Comparison of ENCODE assay signal across 9 cellular contexts in the genomic region with DNA sequence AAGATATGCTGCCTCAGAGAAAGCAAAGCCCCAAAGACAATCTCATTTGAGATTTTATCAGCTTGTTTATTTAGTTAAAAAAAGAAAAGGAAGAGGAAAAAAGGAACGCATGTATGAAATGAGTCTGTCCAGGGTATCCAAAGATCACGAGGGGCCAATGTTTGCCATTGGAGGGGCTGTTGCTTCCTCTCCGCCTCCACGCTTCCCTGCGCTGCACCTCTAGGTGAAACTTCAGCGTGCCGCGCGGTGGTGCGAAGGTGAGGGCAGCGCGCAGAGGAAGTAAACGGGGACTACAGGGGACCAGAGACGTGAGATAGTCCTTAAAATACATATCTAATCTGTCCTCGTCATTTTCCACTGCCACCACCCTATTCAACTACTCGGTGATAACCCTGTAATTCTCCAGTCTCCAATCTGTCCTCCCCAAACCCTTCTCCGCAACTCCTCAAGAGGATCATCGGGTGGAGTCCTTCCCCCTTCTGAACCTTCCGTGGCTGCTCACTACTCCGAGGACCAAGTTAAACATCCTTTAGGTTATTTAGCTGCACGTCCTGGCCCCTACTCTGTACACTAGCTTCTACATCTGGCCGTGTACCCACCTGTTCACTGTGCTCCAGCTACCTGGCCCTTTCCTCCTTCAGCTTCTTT. TPM values are rescaled to one million over a fixed set of nuclear protein-coding genes. Genes with fewer than 3 reads are reported as not detected.
DNase-seq lines count a peak whose midpoint lies in the region; ATAC-seq and TF ChIP-seq lines count a peak whose summit lies in the region.
"Had no signal": no experiment of that assay in that cellular context is flagged by ENCODE, and none has a peak within 500 bp of the region (broad histone marks: within the 10 kb centered on the region; RNA-seq: fewer than 3 reads in every experiment).

No MANE protein-coding gene starts in this region.

- H3K9me3 ChIP-seq in CD4-positive, CD25-positive, alpha-beta regulatory T cell (ENCODE audit: control insufficient read depth in 2 of 2, low read length in 2 of 2): no peaks in the 10 kb centered on the region
- H3K9me3 ChIP-seq in OCI-LY1 (ENCODE audit: low read length) (no peaks in the 10 kb centered on the region), ovary (no peaks in the 10 kb centered on the region)

- H3K79me2 ChIP-seq in OCI-LY1 (ENCODE audit: insufficient read depth, low read length): no peaks in the 10 kb centered on the region

- WGBS in ovary, 3 donors: 39 to 43% (median 42%) methylated on average over 22 of the region's 22 CpGs

- H3K4me3 Mint-ChIP-seq in CD4-positive, CD25-positive, alpha-beta regulatory T cell: peak overlapping the region in 3 of 4 donors; percentile 34 to 84 (median 73)
- no peak overlapping the region for H3K4me3 Mint-ChIP-seq in dendritic cell treated with granulocyte-macrophage colony-stimulating factor and Interleukin-4, amounts not matched to agents 40 ng/mL and 50 ng/mL, for 4 days
- H3K4me3 Mint-ChIP-seq in osteocyte (ENCODE audit: unreplicated experiment): peak overlapping the region; percentile 81

- peaks cover 24% of the 10 kb centered on the region for H3K4me1 ChIP-seq in CD4-positive, CD25-positive, alpha-beta regulatory T cell (ENCODE audit: control insufficient read depth, insufficient read depth, low read length, poor library complexity, severe bottlenecking)
- peaks cover 27% of the 10 kb centered on the region for H3K4me1 ChIP-seq in OCI-LY1 (ENCODE audit: insufficient read depth, low read length, severe bottlenecking)
- H3K4me1 ChIP-seq in ovary (ENCODE audit: insufficient read depth): no peaks in the 10 kb centered on the region

- H3K9ac ChIP-seq in OCI-LY1 (ENCODE audit: low read length): no peak overlapping the region; the same call in 1 of the 2 replicates

- H3K9me2 ChIP-seq in OCI-LY1 (ENCODE audit: low read depth, low read length): no peaks in the 10 kb centered on the region

- no peaks in the 10 kb centered on the region for H3K36me3 ChIP-seq in CD4-positive, CD25-positive, alpha-beta regulatory T cell (ENCODE audit: control insufficient read depth, insufficient read depth, low read length)
- H3K36me3 ChIP-seq in OCI-LY1 (ENCODE audit: insufficient read depth, low read length): 0 out of 2 replicates have a peak, but pooled peaks cover under 1% of the 10 kb centered on the region
- no peaks in the 10 kb centered on the region for H3K36me3 ChIP-seq in ovary

- H3K4me1 Mint-ChIP-seq in CD4-positive, CD25-positive, alpha-beta regulatory T cell: peaks cover 0 to 20% (median 10%) of the 10 kb centered on the region in 4 donors
- peaks cover 13% of the 10 kb centered on the region for H3K4me1 Mint-ChIP-seq in dendritic cell treated with granulocyte-macrophage colony-stimulating factor and Interleukin-4, amounts not matched to agents 40 ng/mL and 50 ng/mL, for 4 days (ENCODE audit: low read depth)
- H3K4me1 Mint-ChIP-seq in osteocyte (ENCODE audit: unreplicated experiment): peaks cover 30% of the 10 kb centered on the region

- H3K4me2 ChIP-seq in OCI-LY1 (ENCODE audit: low read length): peak overlapping the region; percentile 74; the same call in 1 of the 2 replicates

- H3K9me3 Mint-ChIP-seq in CD4-positive, CD25-positive, alpha-beta regulatory T cell: peaks cover 0 to 1% (median 0%) of the 10 kb centered on the region in 7 donors
- H3K9me3 Mint-ChIP-seq in dendritic cell treated with granulocyte-macrophage colony-stimulating factor and Interleukin-4, amounts not matched to agents 40 ng/mL and 50 ng/mL, for 4 days: no peaks in the 10 kb centered on the region
- H3K9me3 Mint-ChIP-seq in osteocyte (ENCODE audit: unreplicated experiment): no peaks in the 10 kb centered on the region

- H3F3A ChIP-seq in OCI-LY1 (ENCODE audit: insufficient read depth, low read length): no peaks in the 10 kb centered on the region

- H3K4me3 ChIP-seq in CD4-positive, CD25-positive, alpha-beta regulatory T cell (ENCODE audit: low read depth, low read length): peak overlapping the region; percentile 51
- H3K4me3 ChIP-seq in OCI-LY1 (ENCODE audit: low read depth, low read length, poor library complexity, severe bottlenecking) (no peak overlapping the region), ovary (no peak overlapping the region)

- peak in 2 of 3 donors; percentile 11 to 29 for DNase-seq in CD4-positive, CD25-positive, alpha-beta regulatory T cell
- DNase-seq in osteocyte (ENCODE audit: extremely low spot score, unreplicated experiment) (no peak), ovary (no peak), hepatic stellate cell (ENCODE audit: low spot score) (no peak), iPS-NIHi7 (ENCODE audit: extremely low spot score) (no peak)

- TF ChIP-seq POLR2A in ovary (IDR thresholded peaks at IDR 0.05): no peak

- peak overlapping the region in 1 of 3 donors; percentile 10 for H3K27ac Mint-ChIP-seq in CD4-positive, CD25-positive, alpha-beta regulatory T cell
- H3K27ac Mint-ChIP-seq in dendritic cell treated with granulocyte-macrophage colony-stimulating factor and Interleukin-4, amounts not matched to agents 40 ng/mL and 50 ng/mL, for 4 days: peak overlapping the region; percentile 43
- H3K27ac Mint-ChIP-seq in osteocyte (ENCODE audit: unreplicated experiment): peak overlapping the region; percentile 68

- no peaks in the 10 kb centered on the region for H4K20me1 ChIP-seq in OCI-LY1 (ENCODE audit: insufficient read depth, low read length)

- peaks cover 77% of the 10 kb centered on the region for H3K27me3 Mint-ChIP-seq in CD4-positive, CD25-positive, alpha-beta regulatory T cell
- H3K27me3 Mint-ChIP-seq in dendritic cell treated with granulocyte-macrophage colony-stimulating factor and Interleukin-4, amounts not matched to agents 40 ng/mL and 50 ng/mL, for 4 days: peaks cover 44% of the 10 kb centered on the region
- peaks cover 3% of the 10 kb centered on the region for H3K27me3 Mint-ChIP-seq in osteocyte (ENCODE audit: unreplicated experiment)

- H3K27ac ChIP-seq in CD4-positive, CD25-positive, alpha-beta regulatory T cell (ENCODE audit: insufficient read depth, low read length, poor library complexity, severe bottlenecking): no peak overlapping the region
- H3K27ac ChIP-seq in OCI-LY1 (ENCODE audit: low read depth, low read length, poor library complexity, severe bottlenecking): no peak overlapping the region
- no peak overlapping the region for H3K27ac ChIP-seq in ovary

- ATAC-seq in CD4-positive, CD25-positive, alpha-beta regulatory T cell (ENCODE audit: low read depth in 2 of 2): peak; percentile 13 to 35
- no peak for ATAC-seq in HG03571 (IDR thresholded peaks at IDR 0.05; ENCODE audit: unreplicated experiment)

- peaks cover 43% of the 10 kb centered on the region for H3K27me3 ChIP-seq in CD4-positive, CD25-positive, alpha-beta regulatory T cell (ENCODE audit: control insufficient read depth, insufficient read depth, low read length)
- no peaks in the 10 kb centered on the region for H3K27me3 ChIP-seq in OCI-LY1 (ENCODE audit: insufficient read depth, low read length)
- no peaks in the 10 kb centered on the region for H3K27me3 ChIP-seq in ovary

- intact Hi-C loops in dendritic cell treated with granulocyte-macrophage colony-stimulating factor and Interleukin-4, amounts not matched to agents 40 ng/mL and 50 ng/mL, for 4 days (cut with micrococcal nuclease): loop anchor here (10.0 kb wide), 1 partner anchor 193 kb away; the partner anchor contains the start of gene NUS1
- intact Hi-C loops in ovary (cut with DNase I): no loop called here

- H3K36me3 Mint-ChIP-seq in CD4-positive, CD25-positive, alpha-beta regulatory T cell: no peaks in the 10 kb centered on the region
- H3K36me3 Mint-ChIP-seq in dendritic cell treated with granulocyte-macrophage colony-stimulating factor and Interleukin-4, amounts not matched to agents 40 ng/mL and 50 ng/mL, for 4 days (ENCODE audit: low read depth): no peaks in the 10 kb centered on the region
- no peaks in the 10 kb centered on the region for H3K36me3 Mint-ChIP-seq in osteocyte (ENCODE audit: unreplicated experiment)

- TF ChIP-seq CTCF in OCI-LY1 (IDR thresholded peaks at IDR 0.05; ENCODE audit: low read length) (no peak), osteocyte (IDR thresholded peaks at IDR 0.05) (no peak), ovary (IDR thresholded peaks at IDR 0.05) (no peak)

- no peak for TF ChIP-seq EP300 in ovary (IDR thresholded peaks at IDR 0.05)

- no peak overlapping the region; the same call in 1 of the 2 replicates for H2AFZ ChIP-seq in OCI-LY1 (ENCODE audit: low read length)

RNA-seq across cellular contexts. Expression of gene DCBLD1, which starts 1.1 kb away (rescaled TPM):
- total RNA-seq in CD4-positive, CD25-positive, alpha-beta regulatory T cell: 1.3 TPM
- polyA plus RNA-seq in CD4-positive, CD25-positive, alpha-beta regulatory T cell: 1 to 10 TPM; 2.9 to 5.5 (median 3.4) TPM
- total RNA-seq in osteocyte (12.2 and 14.9 TPM in 2 replicates), ovary (1 to 10 TPM; 2.8 to 4.2 (median 3.3) TPM)
- 1 to 10 TPM; 2.3 to 9.2 TPM for polyA plus RNA-seq in ovary

RNA-seq across cellular contexts. Expression of gene ROS1, which starts 55.7 kb away (rescaled TPM):
- total RNA-seq in CD4-positive, CD25-positive, alpha-beta regulatory T cell: not detected
- not detected for polyA plus RNA-seq in CD4-positive, CD25-positive, alpha-beta regulatory T cell
- total RNA-seq in osteocyte (not detected in 2 replicates), ovary (under 1 TPM in 4 of 7 donors, not detected in 3; under 0.01 to 0.62 (median 0.14) TPM)
- polyA plus RNA-seq in ovary: not detected
- total RNA-seq: dermis microvascular lymphatic vessel endothelial cell had no signal

Comparison
In these comparisons a context has a peak if more than half of its experiments do, and no peak if none do; other contexts are left out.
1. DNase-seq: peak in CD4-positive, CD25-positive, alpha-beta regulatory T cell (2 of 3); none in osteocyte (single experiment), ovary (0 of 5), hepatic stellate cell (single experiment) and iPS-NIHi7 (single experiment).